In genomic region chr16:57469917-57470470, GRCh38 we compare ENCODE assay signal across 16 cellular contexts. TPM values are rescaled to one million over a fixed set of nuclear protein-coding genes. Genes with fewer than 3 reads are reported as not detected.
DNase-seq lines count a peak whose midpoint lies in the region; ATAC-seq and TF ChIP-seq lines count a peak whose summit lies in the region.
"Had no signal": no experiment of that assay in that cellular context is flagged by ENCODE, and none has a peak within 500 bp of the region (broad histone marks: within the 10 kb centered on the region; RNA-seq: fewer than 3 reads in every experiment).

No MANE protein-coding gene starts in this region.

- no peak for TF ChIP-seq EP300 in SK-N-SH (IDR thresholded peaks at IDR 0.05; ENCODE audit: borderline replicate concordance in 1 of 2, low read depth in 1 of 2, low read length in 1 of 2)

- no peaks in the 10 kb centered on the region for H3K27me3 ChIP-seq in SK-N-SH (ENCODE audit: insufficient read depth)
- H3K27me3 ChIP-seq in vagina: no peaks in the 10 kb centered on the region
- H3K27me3 ChIP-seq: adrenal gland, MG63 had no signal

- CTCF ChIA-PET in SK-N-SH (lab: Yijun Ruan, JAX): interaction anchor here (1.4 to 21.0 kb wide), 3 partner anchors 8 to 44 kb away, joined by 3 to 354 read pairs (median 10); partner anchors contain the start of gene POLR2C

- no peak overlapping the region for H3K4me3 Mint-ChIP-seq in stimulated activated effector memory CD8-positive, alpha-beta T cell treated with anti-CD3 and anti-CD28 coated beads, Interleukin-12 subunit alpha, Interleukin-12 subunit beta, amount 100 ng/mL, for 72 hours
- H3K4me3 Mint-ChIP-seq: activated CD4-positive, alpha-beta T cell treated with anti-CD3 and anti-CD28 coated beads, Interleukin-2, amount 10 ng/mL, durations not matched to agents 24 days and 14 days; activated T-helper 1 cell treated with anti-CD3 and anti-CD28 coated beads, Interleukin-12 subunit alpha, Interleukin-12 subunit beta, Interleukin-2, Interleukin-4 antibody, amounts not matched to agents 30 ng/mL and 10 ng/mL and 1 ng/mL, durations not matched to agents 14 hours and 24 hours and 36 hours; CD14-positive monocyte had no signal

- peaks cover 17% of the 10 kb centered on the region for H3K4me1 Mint-ChIP-seq in stimulated activated effector memory CD8-positive, alpha-beta T cell treated with anti-CD3 and anti-CD28 coated beads, Interleukin-12 subunit alpha, Interleukin-12 subunit beta, amount 100 ng/mL, for 72 hours

- H3K36me3 ChIP-seq in SK-N-SH (replicated peaks in 1 of 2; ENCODE audit: control insufficient read depth in 1 of 2, insufficient read depth in 2 of 2, low read length in 1 of 2) (peaks cover 51 to 88% of the 10 kb centered on the region in 2 experiments), vagina (peaks cover 0 to 64% of the 10 kb centered on the region in 2 donors)

- no peak overlapping the region for H2AFZ ChIP-seq in SK-N-SH (ENCODE audit: low read depth)
- H2AFZ ChIP-seq: GM23248 had no signal

- H3K4me3 ChIP-seq in SK-N-SH (ENCODE audit: low read depth in 2 of 2, low read length in 1 of 2) (no peak overlapping the region), vagina (no peak overlapping the region)
- H3K4me3 ChIP-seq: adrenal gland, GM23248, MG63, SK-N-MC, smooth muscle cell had no signal

- no peak for TF ChIP-seq CTCF in SK-N-SH (IDR thresholded peaks at IDR 0.05)
- TF ChIP-seq CTCF in vagina (IDR thresholded peaks at IDR 0.05): no peak

- intact Hi-C loops in left ventricle myocardium superior (cut with micrococcal nuclease): loop anchor here (10.0 kb wide), 1 partner anchor 45 kb away; no protein-coding TSS in a partner anchor
- intact Hi-C loops in vagina (cut with DNase I): no loop called here

- H3F3A ChIP-seq in SK-N-SH (replicated peaks; ENCODE audit: insufficient read depth): peaks cover 4% of the 10 kb centered on the region

- 84% methylated on average over 9 of the region's 9 CpGs for WGBS in SK-N-SH (ENCODE audit: low lambda C conversion rate)

- H3K36me3 Mint-ChIP-seq in stimulated activated effector memory CD8-positive, alpha-beta T cell treated with anti-CD3 and anti-CD28 coated beads, Interleukin-12 subunit alpha, Interleukin-12 subunit beta, amount 100 ng/mL, for 72 hours: peaks cover 87% of the 10 kb centered on the region

- TF ChIP-seq POLR2A in vagina (IDR thresholded peaks at IDR 0.05): no peak

- H4K20me1 ChIP-seq in SK-N-SH (ENCODE audit: insufficient read depth): 0 out of 2 replicates have a peak, but pooled peaks cover 3% of the 10 kb centered on the region

- ATAC-seq in SK-N-SH treated with all-trans-retinoic acid at 6 μM for 48 hours: no peak
- peak; percentile 34 for ATAC-seq in left ventricle myocardium superior
- no peak for ATAC-seq in stimulated activated effector memory CD8-positive, alpha-beta T cell treated with anti-CD3 and anti-CD28 coated beads, Interleukin-12 subunit alpha, Interleukin-12 subunit beta, amount 100 ng/mL, for 72 hours
- ATAC-seq in stimulated activated naive CD8-positive, alpha-beta T cell treated with anti-CD3 and anti-CD28 coated beads, Interleukin-15, Interleukin-2, amounts not matched to agents 100 U/mL and 50 U/mL, for 24 hours: no peak

- H3K4me2 ChIP-seq in SK-N-SH: no peak overlapping the region
- H3K4me2 ChIP-seq: smooth muscle cell had no signal

- no peaks in the 10 kb centered on the region for H3K9me3 Mint-ChIP-seq in stimulated activated effector memory CD8-positive, alpha-beta T cell treated with anti-CD3 and anti-CD28 coated beads, Interleukin-12 subunit alpha, Interleukin-12 subunit beta, amount 100 ng/mL, for 72 hours
- H3K9me3 Mint-ChIP-seq: activated CD4-positive, alpha-beta T cell treated with anti-CD3 and anti-CD28 coated beads, Interleukin-2, amount 10 ng/mL, durations not matched to agents 24 days and 14 days; activated T-helper 1 cell treated with anti-CD3 and anti-CD28 coated beads, Interleukin-12 subunit alpha, Interleukin-12 subunit beta, Interleukin-2, Interleukin-4 antibody, amounts not matched to agents 30 ng/mL and 10 ng/mL and 1 ng/mL, durations not matched to agents 14 hours and 24 hours and 36 hours had no signal

- no peak for TF ChIP-seq RAD21 in SK-N-SH (IDR thresholded peaks at IDR 0.05; ENCODE audit: low read length)

- H3K9ac ChIP-seq in SK-N-SH: no peak overlapping the region
- H3K9ac ChIP-seq: GM23248 had no signal

- H3K79me2 ChIP-seq in SK-N-SH (ENCODE audit: insufficient read depth): peaks cover 10% of the 10 kb centered on the region; the same call in 1 of the 2 replicates

- peaks cover 0 to 57% of the 10 kb centered on the region in 2 experiments; a peak in 2 of 4 replicates for H3K4me1 ChIP-seq in SK-N-SH (ENCODE audit: control insufficient read depth in 1 of 2, insufficient read depth in 2 of 2, low read depth in 1 of 2, low read length in 1 of 2)
- H3K4me1 ChIP-seq in vagina: peaks cover 34% of the 10 kb centered on the region

- peak; percentile 38 for DNase-seq in SK-N-SH
- no peak for DNase-seq in left ventricle myocardium superior
- DNase-seq in stimulated activated effector memory CD8-positive, alpha-beta T cell treated with anti-CD3 and anti-CD28 coated beads, Interleukin-12 subunit alpha, Interleukin-12 subunit beta, amount 100 ng/mL, for 72 hours (ENCODE audit: low spot score in 2 of 2): no peak
- DNase-seq in vagina (ENCODE audit: extremely low spot score in 2 of 2): no peak
- DNase-seq in stimulated activated naive CD8-positive, alpha-beta T cell treated with anti-CD3 and anti-CD28 coated beads, Interleukin-15, Interleukin-2, amounts not matched to agents 100 U/mL and 50 U/mL, for 24 hours: no peak
- DNase-seq: activated CD4-positive, alpha-beta T cell treated with anti-CD3 and anti-CD28 coated beads, Interleukin-2, amount 10 ng/mL, durations not matched to agents 24 days and 14 days; GM23248; MG63; NCI-H1930; NCI-H524 had no signal

- peak overlapping the region; percentile 12 for H3K27ac Mint-ChIP-seq in stimulated activated effector memory CD8-positive, alpha-beta T cell treated with anti-CD3 and anti-CD28 coated beads, Interleukin-12 subunit alpha, Interleukin-12 subunit beta, amount 100 ng/mL, for 72 hours
- H3K27ac Mint-ChIP-seq: activated CD4-positive, alpha-beta T cell treated with anti-CD3 and anti-CD28 coated beads, Interleukin-2, amount 10 ng/mL, durations not matched to agents 24 days and 14 days; activated T-helper 1 cell treated with anti-CD3 and anti-CD28 coated beads, Interleukin-12 subunit alpha, Interleukin-12 subunit beta, Interleukin-2, Interleukin-4 antibody, amounts not matched to agents 30 ng/mL and 10 ng/mL and 1 ng/mL, durations not matched to agents 14 hours and 24 hours and 36 hours had no signal

- no peaks in the 10 kb centered on the region for H3K9me2 ChIP-seq in SK-N-SH

- H3K9me3 ChIP-seq in SK-N-SH: no peaks in the 10 kb centered on the region
- no peaks in the 10 kb centered on the region for H3K9me3 ChIP-seq in vagina
- H3K9me3 ChIP-seq: adrenal gland, MG63 had no signal

- H3K27ac ChIP-seq in SK-N-SH (ENCODE audit: low read depth in 2 of 2, low read length in 1 of 2) (peak overlapping the region in 1 of 2 experiments; percentile 95; a peak in 2 of 4 replicates), vagina (no peak overlapping the region)
- H3K27ac ChIP-seq: GM23248, SK-N-MC had no signal

- POLR2A ChIA-PET in SK-N-SH (lab: Yijun Ruan, JAX): interaction anchor here (1.2 to 4.3 kb wide), 3 partner anchors 8 to 49 kb away, joined by 4 to 52 read pairs (median 12); partner anchors contain the start of gene POLR2C

TF ChIP-seq in SK-N-SH, 30 proteins besides CTCF, POLR2A, EP300 and RAD21 (continues in another document):
- TF ChIP-seq TEAD4 (IDR thresholded peaks at IDR 0.05; ENCODE audit: borderline replicate concordance, insufficient read depth) (no peak), USF2 (IDR thresholded peaks at IDR 0.05; ENCODE audit: borderline replicate concordance, low read depth, low read length) (no peak), MXI1 (IDR thresholded peaks at IDR 0.05; ENCODE audit: low read depth, low read length) (no peak), RCOR1 (IDR thresholded peaks at IDR 0.05; ENCODE audit: low read length) (no peak)

TF ChIP-seq in SK-N-SH treated with all-trans-retinoic acid at 6 μM for 48 hours, 23 proteins besides CTCF, POLR2A, EP300 and RAD21 (continues in another document):
- TF ChIP-seq ARNTL (CRISPR knock-in tag; IDR thresholded peaks at IDR 0.05; ENCODE audit: borderline replicate concordance, low read depth) (no peak), GLIS3 (CRISPR knock-in tag; IDR thresholded peaks at IDR 0.05) (no peak), CSDC2 (CRISPR knock-in tag; IDR thresholded peaks at IDR 0.05) (no peak), RARB (CRISPR knock-in tag; IDR thresholded peaks at IDR 0.05) (no peak), PPARA (CRISPR knock-in tag; IDR thresholded peaks at IDR 0.05; ENCODE audit: borderline replicate concordance) (no peak), TOX (CRISPR knock-in tag; IDR thresholded peaks at IDR 0.05; ENCODE audit: borderline replicate concordance) (no peak), ZFP30 (CRISPR knock-in tag; IDR thresholded peaks at IDR 0.05) (no peak), ISL1 (CRISPR knock-in tag; IDR thresholded peaks at IDR 0.05) (no peak), ZNF565 (CRISPR knock-in tag; conservative IDR thresholded peaks at IDR 0.05; ENCODE audit: low read depth) (no peak)

RNA-seq across cellular contexts. Expression of gene POLR2C, which starts 7.5 kb away (rescaled TPM):
- polyA plus RNA-seq in SK-N-SH (2012; rRNA removed): 160 and 178 TPM in 2 replicates
- polyA plus RNA-seq in SK-N-SH (2012; cell fraction: cytosol; rRNA removed): 117 and 162 TPM in 2 replicates
- polyA plus RNA-seq in SK-N-SH (2012; cell fraction: nucleus; rRNA removed): 98.6 and 138 TPM in 2 replicates
- total RNA-seq in left ventricle myocardium superior: 37.3 TPM
- total RNA-seq in vagina: 127 TPM

RNA-seq across cellular contexts. Expression of gene DOK4, which starts 16.3 kb away (rescaled TPM):
- polyA plus RNA-seq in SK-N-SH (2012; rRNA removed): 28.4 and 36.9 TPM in 2 replicates
- 15.8 and 25.8 TPM in 2 replicates for polyA plus RNA-seq in SK-N-SH (2012; cell fraction: cytosol; rRNA removed)
- polyA plus RNA-seq in SK-N-SH (2012; cell fraction: nucleus; rRNA removed): 45.1 and 47.5 TPM in 2 replicates
- 9.1 TPM for total RNA-seq in left ventricle myocardium superior
- total RNA-seq in vagina: 19.4 TPM

RNA-seq across cellular contexts. Expression of gene COQ9, which starts 22.7 kb away (rescaled TPM):
- polyA plus RNA-seq in SK-N-SH (2012; rRNA removed): 81.2 and 104 TPM in 2 replicates
- polyA plus RNA-seq in SK-N-SH (2012; cell fraction: cytosol; rRNA removed): 67.5 and 76.5 TPM in 2 replicates
- 127 and 149 TPM in 2 replicates for polyA plus RNA-seq in SK-N-SH (2012; cell fraction: nucleus; rRNA removed)
- total RNA-seq in left ventricle myocardium superior (205 TPM), vagina (37.6 TPM)

RNA-seq across cellular contexts. Expression of gene CIAPIN1, which starts 22.8 kb away (rescaled TPM):
- polyA plus RNA-seq in SK-N-SH (2012; rRNA removed): 43.6 and 63.3 TPM in 2 replicates
- polyA plus RNA-seq in SK-N-SH (2012; cell fraction: cytosol; rRNA removed): 45.7 and 48.3 TPM in 2 replicates
- 49.1 and 64.3 TPM in 2 replicates for polyA plus RNA-seq in SK-N-SH (2012; cell fraction: nucleus; rRNA removed)
- total RNA-seq in left ventricle myocardium superior (52.2 TPM), vagina (28.0 TPM)
